ENCODE assay signal across 18 cellular contexts in genomic region chr9:91155181-91155580, GRCh38.
DNase-seq lines count a peak whose midpoint lies in the region; ATAC-seq and TF ChIP-seq lines count a peak whose summit lies in the region.
"Had no signal": no experiment of that assay in that cellular context is flagged by ENCODE, and none has a peak within 500 bp of the region (broad histone marks: within the 10 kb centered on the region; RNA-seq: fewer than 3 reads in every experiment).

No MANE protein-coding gene starts in this region.

- intact Hi-C loops in activated CD4-positive, alpha-beta memory T cell treated with anti-CD3 and anti-CD28 coated beads for 36 hours (cut with micrococcal nuclease), result no loop called here

- TF ChIP-seq CTCF in coronary artery (IDR thresholded peaks at IDR 0.05), result no peak

- no peak overlapping the region for H3K4me3 ChIP-seq in coronary artery

- no peak for ATAC-seq in activated T-cell treated with anti-CD3 and anti-CD28 coated beads, Interleukin-2, amount 50 U/mL, for 4 hours
- ATAC-seq: HepG2, PC-3 had no signal

- no peaks in the 10 kb centered on the region for H3K27me3 Mint-ChIP-seq in activated T-cell treated with anti-CD3 and anti-CD28 coated beads, Interleukin-2, amount 50 U/mL, for 24 hours
- no peaks in the 10 kb centered on the region for H3K27me3 Mint-ChIP-seq in activated T-cell treated with anti-CD3 and anti-CD28 coated beads, Interleukin-2, amount 50 U/mL, for 4 hours (ENCODE audit: low read depth)
- no peaks in the 10 kb centered on the region for H3K27me3 Mint-ChIP-seq in activated CD4-positive, alpha-beta memory T cell treated with anti-CD3 and anti-CD28 coated beads for 36 hours

- CTCF ChIA-PET in activated CD4-positive, alpha-beta memory T cell treated with anti-CD3 and anti-CD28 coated beads for 36 hours (lab: Charles Lee), result no interaction called here

- H3K4me1 Mint-ChIP-seq in activated T-cell treated with anti-CD3 and anti-CD28 coated beads, Interleukin-2, amount 50 U/mL, for 24 hours (ENCODE audit: low read depth), result peaks cover 73% of the 10 kb centered on the region
- peaks cover 39% of the 10 kb centered on the region for H3K4me1 Mint-ChIP-seq in activated T-cell treated with anti-CD3 and anti-CD28 coated beads, Interleukin-2, amount 50 U/mL, for 4 hours (ENCODE audit: low read depth)
- peaks cover 44% of the 10 kb centered on the region for H3K4me1 Mint-ChIP-seq in activated CD4-positive, alpha-beta memory T cell treated with anti-CD3 and anti-CD28 coated beads for 36 hours (ENCODE audit: low read depth)

- peaks cover 25% of the 10 kb centered on the region for H3K9me3 Mint-ChIP-seq in activated T-cell treated with anti-CD3 and anti-CD28 coated beads, Interleukin-2, amount 50 U/mL, for 24 hours
- H3K9me3 Mint-ChIP-seq in activated T-cell treated with anti-CD3 and anti-CD28 coated beads, Interleukin-2, amount 50 U/mL, for 4 hours, result no peaks in the 10 kb centered on the region
- peaks cover 12% of the 10 kb centered on the region for H3K9me3 Mint-ChIP-seq in activated CD4-positive, alpha-beta memory T cell treated with anti-CD3 and anti-CD28 coated beads for 36 hours

- peak overlapping the region; percentile 63 for H3K27ac Mint-ChIP-seq in activated T-cell treated with anti-CD3 and anti-CD28 coated beads, Interleukin-2, amount 50 U/mL, for 24 hours
- H3K27ac Mint-ChIP-seq in activated CD4-positive, alpha-beta memory T cell treated with anti-CD3 and anti-CD28 coated beads for 36 hours, result peak overlapping the region; percentile 9
- H3K27ac Mint-ChIP-seq: CD14-positive monocyte had no signal

- H3K27ac ChIP-seq in coronary artery, result no peak overlapping the region

- H3K36me3 Mint-ChIP-seq in activated T-cell treated with anti-CD3 and anti-CD28 coated beads, Interleukin-2, amount 50 U/mL, for 24 hours (ENCODE audit: low read depth), result peaks cover 41% of the 10 kb centered on the region
- peaks cover 1% of the 10 kb centered on the region for H3K36me3 Mint-ChIP-seq in activated T-cell treated with anti-CD3 and anti-CD28 coated beads, Interleukin-2, amount 50 U/mL, for 4 hours (ENCODE audit: insufficient read depth)
- H3K36me3 Mint-ChIP-seq in activated CD4-positive, alpha-beta memory T cell treated with anti-CD3 and anti-CD28 coated beads for 36 hours, result peaks cover 8% of the 10 kb centered on the region

- POLR2A ChIA-PET in activated CD4-positive, alpha-beta memory T cell treated with anti-CD3 and anti-CD28 coated beads for 36 hours (lab: Charles Lee), result no interaction called here

- no peak for DNase-seq in activated T-cell treated with anti-CD3 and anti-CD28 coated beads, Interleukin-2, amount 50 U/mL, for 24 hours
- DNase-seq in activated T-cell treated with anti-CD3 and anti-CD28 coated beads, Interleukin-2, amount 50 U/mL, for 4 hours, result no peak
- no peak for DNase-seq in activated CD4-positive, alpha-beta memory T cell treated with anti-CD3 and anti-CD28 coated beads for 36 hours
- peak; percentile 54 for DNase-seq in coronary artery (ENCODE audit: low spot score)
- DNase-seq in Ammon's horn (ENCODE audit: low spot score), result no peak
- no peak for DNase-seq in HCEC 1CT
- no peak for DNase-seq in inferior parietal cortex (ENCODE audit: extremely low spot score)
- DNase-seq: DMS79 treated with DMSO at 0.1 percent for 48 hours, KG1, MV-4-11, NCI-H1694 treated with DMSO at 0.1 percent for 48 hours, NCI-H510A, NCI-H774, PC-3, RPMI8226, SHP77 treated with DMSO at 0.1 percent for 48 hours had no signal

- no peak overlapping the region for H3K4me3 Mint-ChIP-seq in activated T-cell treated with anti-CD3 and anti-CD28 coated beads, Interleukin-2, amount 50 U/mL, for 24 hours
- H3K4me3 Mint-ChIP-seq in activated T-cell treated with anti-CD3 and anti-CD28 coated beads, Interleukin-2, amount 50 U/mL, for 4 hours, result no peak overlapping the region
- no peak overlapping the region for H3K4me3 Mint-ChIP-seq in activated CD4-positive, alpha-beta memory T cell treated with anti-CD3 and anti-CD28 coated beads for 36 hours
- H3K4me3 Mint-ChIP-seq: CD14-positive monocyte had no signal
